In genomic region chr1:85404393-85404792, GRCh38 we compare ENCODE assay signal across 26 cellular contexts.
DNase-seq lines count a peak whose midpoint lies in the region; ATAC-seq and TF ChIP-seq lines count a peak whose summit lies in the region.
"Had no signal": no experiment of that assay in that cellular context is flagged by ENCODE, and none has a peak within 500 bp of the region (broad histone marks: within the 10 kb centered on the region; RNA-seq: fewer than 3 reads in every experiment).

No MANE protein-coding gene starts in this region.

- no peak overlapping the region for H3K4me3 Mint-ChIP-seq in HFFc6
- H3K4me3 Mint-ChIP-seq: activated CD4-positive, alpha-beta memory T cell treated with anti-CD3 and anti-CD28 coated beads, Interleukin-2, amount 10 ng/mL, durations not matched to agents 7 days and 5 days; activated naive CD8-positive, alpha-beta T cell treated with anti-CD3 and anti-CD28 coated beads, Interleukin-2, amount 10 ng/mL, durations not matched to agents 7 days and 5 days; memory B cell; naive B cell; T-cell had no signal

- peak overlapping the region; percentile 47 for H2AK5ac ChIP-seq in mesenchymal stem cell (ENCODE audit: low read length, severe bottlenecking)

- H2BK15ac ChIP-seq in mesenchymal stem cell (ENCODE audit: low read depth, poor library complexity, severe bottlenecking) = no peak overlapping the region

- 97% methylated on average over 5 of the region's 5 CpGs for WGBS in mesenchymal stem cell

- DNase-seq in HFFc6 = no peak
- DNase-seq in fibroblast of gingiva (ENCODE audit: low read depth) = peak; percentile 9
- DNase-seq in mesenchymal stem cell = no peak
- no peak for DNase-seq in thoracic aorta (ENCODE audit: low spot score)
- no peak for DNase-seq in NCI-H1417 (lab: John Stamatoyannopoulos, UW)
- no peak for DNase-seq in iPS-NIHi11 (ENCODE audit: low spot score)
- DNase-seq in AG08396 (ENCODE audit: low spot score) = no peak
- DNase-seq in dermis blood vessel endothelial cell = no peak
- DNase-seq: activated CD4-positive, alpha-beta memory T cell treated with anti-CD3 and anti-CD28 coated beads, Interleukin-2, amount 10 ng/mL, durations not matched to agents 7 days and 5 days; activated effector memory CD4-positive, alpha-beta T cell treated with Interleukin-2 at 50 U/mL for 16 hours; activated naive CD8-positive, alpha-beta T cell treated with anti-CD3 and anti-CD28 coated beads, Interleukin-2, amount 10 ng/mL, durations not matched to agents 7 days and 5 days; C1 segment of cervical spinal cord; Caco-2; DND-41; HCEC 1CT; naive B cell; NCI-H1694 treated with DMSO at 0.1 percent for 48 hours; NCI-H2171 treated with DMSO at 0.1 percent for 48 hours; NCI-H524; NK-92 treated with Interleukin-12 subunit alpha and Interleukin-12 subunit beta, amount 100 ng/mL, for 24 hours; nucleus accumbens; stomach; T-cell had no signal

- peaks cover 24% of the 10 kb centered on the region for H3K79me1 ChIP-seq in mesenchymal stem cell (replicated peaks; ENCODE audit: low read length, poor library complexity, severe bottlenecking)

- H2AFZ ChIP-seq in mesenchymal stem cell (ENCODE audit: low read depth, low read length) = no peak overlapping the region

- no peak overlapping the region for H2BK12ac ChIP-seq in mesenchymal stem cell (ENCODE audit: low read length in 2 of 2)

- no peaks in the 10 kb centered on the region for H3K4me1 ChIP-seq in mesenchymal stem cell (ENCODE audit: control insufficient read depth, insufficient read depth, low read depth, low read length)
- peaks cover 39 to 62% of the 10 kb centered on the region in 2 donors for H3K4me1 ChIP-seq in thoracic aorta (ENCODE audit: control insufficient read depth in 1 of 2, low read depth in 2 of 2)
- H3K4me1 ChIP-seq: Caco-2 had no signal

- peaks cover 3% of the 10 kb centered on the region; the same call in 1 of the 2 replicates for H3K27me3 Mint-ChIP-seq in HFFc6 (ENCODE audit: insufficient read depth)
- H3K27me3 Mint-ChIP-seq: activated naive CD8-positive, alpha-beta T cell treated with anti-CD3 and anti-CD28 coated beads, Interleukin-2, amount 10 ng/mL, durations not matched to agents 7 days and 5 days; memory B cell; naive B cell; T-cell had no signal

- H3K27ac ChIP-seq in mesenchymal stem cell (ENCODE audit: low read length, poor library complexity, severe bottlenecking) (no peak overlapping the region), thoracic aorta (peak overlapping the region; percentile 49 to 82)
- H3K27ac ChIP-seq: HL-60, stomach had no signal

- no peak overlapping the region for H4K8ac ChIP-seq in mesenchymal stem cell (ENCODE audit: low read length)

- peaks cover 66% of the 10 kb centered on the region for H3K4me1 Mint-ChIP-seq in HFFc6 (ENCODE audit: low read depth)
- H3K4me1 Mint-ChIP-seq: activated CD4-positive, alpha-beta memory T cell treated with anti-CD3 and anti-CD28 coated beads, Interleukin-2, amount 10 ng/mL, durations not matched to agents 7 days and 5 days; activated naive CD8-positive, alpha-beta T cell treated with anti-CD3 and anti-CD28 coated beads, Interleukin-2, amount 10 ng/mL, durations not matched to agents 7 days and 5 days; memory B cell; naive B cell; T-cell had no signal

- peak overlapping the region in 1 of 2 experiments; percentile 52 for H3K18ac ChIP-seq in mesenchymal stem cell (ENCODE audit: low read depth in 1 of 2, low read length in 2 of 2)

- no peaks in the 10 kb centered on the region for H3K9me3 Mint-ChIP-seq in HFFc6
- H3K9me3 Mint-ChIP-seq: activated CD4-positive, alpha-beta memory T cell treated with anti-CD3 and anti-CD28 coated beads, Interleukin-2, amount 10 ng/mL, durations not matched to agents 7 days and 5 days; activated naive CD8-positive, alpha-beta T cell treated with anti-CD3 and anti-CD28 coated beads, Interleukin-2, amount 10 ng/mL, durations not matched to agents 7 days and 5 days; memory B cell; naive B cell; T-cell had no signal

- ATAC-seq in thoracic aorta (ENCODE audit: insufficient number of reproducible peaks, low FRiP score, low read depth) = no peak
- ATAC-seq: activated CD4-positive, CD25-positive, alpha-beta regulatory T cell treated with anti-CD3 and anti-CD28 coated beads, Interleukin-2, amount 50 U/mL, for 24 hours; T-cell had no signal

- no peak overlapping the region for H3K23ac ChIP-seq in mesenchymal stem cell (ENCODE audit: low read length in 2 of 2)

- H3K27me3 ChIP-seq in mesenchymal stem cell (ENCODE audit: control insufficient read depth in 1 of 2, insufficient read depth in 1 of 2, low read length in 2 of 2) = no peaks in the 10 kb centered on the region
- no peaks in the 10 kb centered on the region for H3K27me3 ChIP-seq in thoracic aorta (replicated peaks; ENCODE audit: insufficient read depth)
- H3K27me3 ChIP-seq: stomach had no signal

- no peak for TF ChIP-seq CTCF in HFFc6 (IDR thresholded peaks at IDR 0.05)
- TF ChIP-seq CTCF in thoracic aorta (IDR thresholded peaks at IDR 0.05) = no peak

- no peak overlapping the region for H4K91ac ChIP-seq in mesenchymal stem cell (ENCODE audit: low read length)

- peak overlapping the region; percentile 61; the same call in 1 of the 2 replicates for H3K27ac Mint-ChIP-seq in HFFc6
- H3K27ac Mint-ChIP-seq: activated CD4-positive, alpha-beta memory T cell treated with anti-CD3 and anti-CD28 coated beads, Interleukin-2, amount 10 ng/mL, durations not matched to agents 7 days and 5 days; activated naive CD8-positive, alpha-beta T cell treated with anti-CD3 and anti-CD28 coated beads, Interleukin-2, amount 10 ng/mL, durations not matched to agents 7 days and 5 days; memory B cell; naive B cell; T-cell had no signal

- no peak overlapping the region for H3K4me2 ChIP-seq in mesenchymal stem cell (ENCODE audit: low read length, poor library complexity, severe bottlenecking)

- no peak overlapping the region for H2BK5ac ChIP-seq in mesenchymal stem cell (ENCODE audit: low read depth, low read length, poor library complexity, severe bottlenecking)

- no peaks in the 10 kb centered on the region for H3K36me3 ChIP-seq in mesenchymal stem cell (ENCODE audit: control insufficient read depth in 1 of 2, insufficient read depth in 2 of 2, low read depth in 1 of 2, low read length in 2 of 2)
- H3K36me3 ChIP-seq in thoracic aorta = no peaks in the 10 kb centered on the region
- H3K36me3 ChIP-seq: stomach had no signal

- H3K4me3 ChIP-seq in mesenchymal stem cell (ENCODE audit: insufficient read depth in 1 of 2, low read depth in 1 of 2, low read length in 2 of 2) (peak overlapping the region in 1 of 2 experiments; percentile 38), thoracic aorta (peak overlapping the region; percentile 46)
- H3K4me3 ChIP-seq: stomach had no signal

- peak overlapping the region; percentile 56 for H3K9ac ChIP-seq in mesenchymal stem cell (ENCODE audit: low read length)

- H3K9me3 ChIP-seq in mesenchymal stem cell (ENCODE audit: control insufficient read depth, low read length) = no peaks in the 10 kb centered on the region
- no peaks in the 10 kb centered on the region for H3K9me3 ChIP-seq in thoracic aorta
- H3K9me3 ChIP-seq: Caco-2, stomach had no signal

- H3K36me3 Mint-ChIP-seq in HFFc6 (ENCODE audit: low read depth) = peaks cover 37% of the 10 kb centered on the region
- H3K36me3 Mint-ChIP-seq: activated naive CD8-positive, alpha-beta T cell treated with anti-CD3 and anti-CD28 coated beads, Interleukin-2, amount 10 ng/mL, durations not matched to agents 7 days and 5 days; naive B cell; T-cell had no signal

- no peak overlapping the region for H3K14ac ChIP-seq in mesenchymal stem cell (ENCODE audit: low read length in 2 of 2)

- H3K4ac ChIP-seq in mesenchymal stem cell (ENCODE audit: low read depth in 1 of 2, low read length in 2 of 2) = no peak overlapping the region

- H2BK120ac ChIP-seq in mesenchymal stem cell (ENCODE audit: low read depth, low read length) = no peak overlapping the region
